1 cellular context compared by ENCODE assay signal in the genomic region with DNA sequence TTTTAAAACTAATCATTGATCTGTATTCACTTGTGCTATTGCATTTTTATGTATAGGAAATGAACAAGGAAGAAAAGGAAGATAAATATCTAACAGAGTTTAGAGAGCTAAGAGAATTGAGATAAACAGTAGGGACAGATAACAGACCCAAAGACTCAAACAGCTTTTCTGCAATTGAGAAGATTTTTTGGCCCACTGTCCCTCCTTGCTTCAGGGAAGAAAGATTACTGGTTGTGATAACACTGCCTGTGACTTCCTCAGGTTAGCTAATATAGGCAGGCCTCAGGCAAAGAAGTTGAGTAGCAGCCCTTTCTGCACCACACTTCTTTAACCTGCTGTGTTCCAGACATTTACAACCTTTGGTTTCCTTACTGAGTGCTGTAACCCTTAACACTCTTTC.
A peak's percentile ranks its signal among the peaks of the same experiment; 100 is the strongest.
TF ChIP-seq lines count a peak whose summit lies in the region.

No MANE protein-coding gene starts in this region.

TF ChIP-seq in K562, 482 proteins besides CTCF, POLR2A, EP300 and RAD21:
- TF ChIP-seq RCOR1 (IDR thresholded peaks at IDR 0.05; ENCODE audit: borderline replicate concordance in 1 of 2, low read depth in 2 of 2, low read length in 2 of 2) (0 out of 4 replicates have a peak, but pooled peaks of 1 of the 2 experiments have one; percentile 20), DPF2 (IDR thresholded peaks at IDR 0.05) (0 out of 2 replicates have a peak, but pooled peaks have one; percentile 16), SOX6 (IDR thresholded peaks at IDR 0.05) (peak; percentile 40; the same call in 1 of the 2 replicates), ARID1B (IDR thresholded peaks at IDR 0.05) (0 out of 2 replicates have a peak, but pooled peaks have one; percentile 14), ZNF644 (tag; IDR thresholded peaks at IDR 0.05; ENCODE audit: low read depth) (0 out of 2 replicates have a peak, but pooled peaks have one; percentile 29), KAT2B (IDR thresholded peaks at IDR 0.05; ENCODE audit: low read depth, low read length) (no peak), FOXJ2 (tag; IDR thresholded peaks at IDR 0.05) (peak; percentile 70; the same call in 1 of the 2 replicates), VEZF1 (CRISPR knock-in tag; IDR thresholded peaks at IDR 0.05) (peak; percentile 27; the same call in 1 of the 2 replicates), CTBP1 (IDR thresholded peaks at IDR 0.05; ENCODE audit: borderline replicate concordance) (0 out of 2 replicates have a peak, but pooled peaks have one; percentile 18), HNRNPL (IDR thresholded peaks at IDR 0.05; ENCODE audit: low read depth, low read length) (no peak), NR2C2 (CRISPR knock-in tag; IDR thresholded peaks at IDR 0.05) (no peak), NR2C2 (tag; IDR thresholded peaks at IDR 0.05) (0 out of 2 replicates have a peak, but pooled peaks have one; percentile 31), TCFL5 (CRISPR knock-in tag; conservative IDR thresholded peaks at IDR 0.05) (no peak), JUND (IDR thresholded peaks at IDR 0.05; ENCODE audit: borderline replicate concordance, low read depth, low read length) (peak; percentile 28; the same call in 1 of the 2 replicates), JUND (tag; IDR thresholded peaks at IDR 0.05; ENCODE audit: borderline replicate concordance, low read depth, low read length) (no peak; the same call in 2 of the 3 replicates)
- TF ChIP-seq, protein P1, sequence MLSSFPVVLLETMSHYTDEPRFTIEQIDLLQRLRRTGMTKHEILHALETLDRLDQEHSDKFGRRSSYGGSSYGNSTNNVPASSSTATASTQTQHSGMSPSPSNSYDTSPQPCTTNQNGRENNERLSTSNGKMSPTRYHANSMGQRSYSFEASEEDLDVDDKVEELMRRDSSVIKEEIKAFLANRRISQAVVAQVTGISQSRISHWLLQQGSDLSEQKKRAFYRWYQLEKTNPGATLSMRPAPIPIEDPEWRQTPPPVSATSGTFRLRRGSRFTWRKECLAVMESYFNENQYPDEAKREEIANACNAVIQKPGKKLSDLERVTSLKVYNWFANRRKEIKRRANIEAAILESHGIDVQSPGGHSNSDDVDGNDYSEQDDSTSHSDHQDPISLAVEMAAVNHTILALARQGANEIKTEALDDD (IDR thresholded peaks at IDR 0.05), result peak; percentile 57; the same call in 1 of the 2 replicates
